ENCODE assay signal across 3 cellular contexts in genomic region chr3:141726483-141726882, GRCh38.
A peak's percentile ranks its signal among the peaks of the same experiment; 100 is the strongest.
TF ChIP-seq lines count a peak whose summit lies in the region.

No MANE protein-coding gene starts in this region.

TF ChIP-seq in HepG2, 621 proteins besides CTCF, POLR2A, EP300 and RAD21:
- TF ChIP-seq ZNF512 (CRISPR knock-in tag; IDR thresholded peaks at IDR 0.05) (peak; percentile 86), ZNF773 (CRISPR knock-in tag; IDR thresholded peaks at IDR 0.05; ENCODE audit: borderline replicate concordance) (no peak)
TF ChIP-seq in HepG2: peak in this region for 1.

TF ChIP-seq in WTC11, 78 proteins besides CTCF, POLR2A, EP300 and RAD21:
- 0 out of 2 replicates have a peak, but pooled peaks have one; percentile 69 for TF ChIP-seq ZNF512 (CRISPR knock-in tag; IDR thresholded peaks at IDR 0.05; ENCODE audit: borderline replicate concordance)
- TF ChIP-seq FOXK1 (CRISPR knock-in tag; IDR thresholded peaks at IDR 0.05) = no peak
- TF ChIP-seq E2F1 (CRISPR knock-in tag; IDR thresholded peaks at IDR 0.05) = no peak
- no peak for TF ChIP-seq SP1 (CRISPR knock-in tag; conservative IDR thresholded peaks at IDR 0.05)

TF ChIP-seq in K562, 482 proteins besides CTCF, POLR2A, EP300 and RAD21:
- TF ChIP-seq SMARCA5 (IDR thresholded peaks at IDR 0.05) (no peak), ZNF512 (tag; IDR thresholded peaks at IDR 0.05) (peak; percentile 69)
